Comparison of ENCODE assay signal across 10 cellular contexts in the genomic region with DNA sequence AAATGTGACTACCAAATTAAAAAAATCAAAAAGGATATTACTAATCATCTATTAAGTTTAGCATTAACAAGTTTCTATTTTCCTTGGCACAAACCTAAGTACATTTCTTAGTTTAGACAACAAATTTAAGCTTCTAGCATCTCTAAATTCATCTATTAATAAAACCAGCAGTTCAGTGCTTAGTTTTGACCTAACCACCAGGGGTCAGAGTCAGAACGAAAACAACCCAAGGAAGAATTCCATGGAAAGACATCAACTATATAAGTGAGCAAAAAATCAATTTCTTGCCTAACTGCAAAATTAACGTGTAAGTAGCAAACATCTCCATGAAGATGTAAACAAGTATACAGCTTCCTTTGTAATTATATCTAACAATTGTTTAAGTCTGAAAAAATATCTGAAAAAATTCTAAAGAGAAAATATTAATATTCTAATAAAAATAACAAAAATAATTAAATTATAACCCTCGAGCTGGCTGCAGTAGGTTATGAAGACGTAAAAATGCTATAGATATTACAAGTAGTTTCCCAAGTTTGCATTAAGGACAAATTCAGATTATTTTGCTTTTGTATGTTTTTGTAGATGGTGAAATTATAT.
DNase-seq lines count a peak whose midpoint lies in the region; ATAC-seq, FAIRE-seq and TF ChIP-seq lines count a peak whose summit lies in the region.
"Had no signal": no experiment of that assay in that cellular context is flagged by ENCODE, and none has a peak within 500 bp of the region (broad histone marks: within the 10 kb centered on the region; RNA-seq: fewer than 3 reads in every experiment).

No MANE protein-coding gene starts in this region.

- H2BK120ac ChIP-seq in mesenchymal stem cell (ENCODE audit: low read depth, low read length), result no peak overlapping the region

- no peaks in the 10 kb centered on the region for H4K20me1 ChIP-seq in MM.1S (ENCODE audit: insufficient read depth, low read length)
- H4K20me1 ChIP-seq in astrocyte (ENCODE audit: insufficient read depth, low read length), result no peaks in the 10 kb centered on the region

- no peak overlapping the region for H3K4me3 ChIP-seq in MM.1S (ENCODE audit: low read length)
- no peak overlapping the region for H3K4me3 ChIP-seq in astrocyte (ENCODE audit: insufficient read depth, low read depth, low read length)
- H3K4me3 ChIP-seq in mesenchymal stem cell (ENCODE audit: insufficient read depth in 1 of 2, low read depth in 1 of 2, low read length in 2 of 2), result no peak overlapping the region
- H3K4me3 ChIP-seq: SJSA1 had no signal

- H3K4me1 ChIP-seq in MM.1S (ENCODE audit: low read length), result peaks cover 5% of the 10 kb centered on the region; the same call in 1 of the 2 replicates
- no peaks in the 10 kb centered on the region for H3K4me1 ChIP-seq in astrocyte (ENCODE audit: insufficient read depth, low read length)
- H3K4me1 ChIP-seq in mesenchymal stem cell (ENCODE audit: control insufficient read depth, insufficient read depth, low read depth, low read length), result peaks cover 2% of the 10 kb centered on the region
- H3K4me1 ChIP-seq: SJSA1 had no signal

- no peaks in the 10 kb centered on the region for H3K79me1 ChIP-seq in mesenchymal stem cell (replicated peaks; ENCODE audit: low read length, poor library complexity, severe bottlenecking)

- FAIRE-seq in G401.6 (lab: Jason Lieb, UNC) (peak; percentile 61), astrocyte (lab: Jason Lieb, UNC) (no peak)

- peak; percentile 49 for DNase-seq in MM.1S
- DNase-seq in astrocyte (ENCODE audit: low read depth), result peak; percentile 16
- DNase-seq in mesenchymal stem cell, result peak; percentile 41
- no peak for DNase-seq in NCI-H128 (lab: John Stamatoyannopoulos, UW; ENCODE audit: unreplicated experiment)
- no peak for DNase-seq in T-helper 17 cell
- DNase-seq: naive B cell had no signal

- H3K36me3 ChIP-seq in MM.1S (replicated peaks; ENCODE audit: insufficient read depth, low read length) (no peaks in the 10 kb centered on the region), astrocyte (ENCODE audit: insufficient read depth, low read length) (no peaks in the 10 kb centered on the region), mesenchymal stem cell (ENCODE audit: control insufficient read depth in 1 of 2, insufficient read depth in 2 of 2, low read depth in 1 of 2, low read length in 2 of 2) (no peaks in the 10 kb centered on the region)
- H3K36me3 ChIP-seq: SJSA1 had no signal

- H2BK15ac ChIP-seq in mesenchymal stem cell (ENCODE audit: low read depth, poor library complexity, severe bottlenecking), result no peak overlapping the region

- TF ChIP-seq CTCF in MM.1S (IDR thresholded peaks at IDR 0.05; ENCODE audit: low read length) (peak; percentile 61), astrocyte (IDR thresholded peaks at IDR 0.05; ENCODE audit: insufficient read depth, low read depth, low read length) (peak; percentile 52)

- H2AFZ ChIP-seq in MM.1S (ENCODE audit: low read length), result no peak overlapping the region
- H2AFZ ChIP-seq in astrocyte (ENCODE audit: low read depth, low read length), result no peak overlapping the region
- H2AFZ ChIP-seq in mesenchymal stem cell (ENCODE audit: low read depth, low read length), result no peak overlapping the region

- H3K9ac ChIP-seq in MM.1S (ENCODE audit: low read length) (no peak overlapping the region), astrocyte (ENCODE audit: low read length) (no peak overlapping the region), mesenchymal stem cell (ENCODE audit: low read length) (no peak overlapping the region)

- H4K8ac ChIP-seq in mesenchymal stem cell (ENCODE audit: low read length), result no peak overlapping the region

- no peak overlapping the region for H2AK5ac ChIP-seq in mesenchymal stem cell (ENCODE audit: low read length, severe bottlenecking)

- H3K4me3 Mint-ChIP-seq in astrocyte (ENCODE audit: unreplicated experiment) (no peak overlapping the region), T-helper 17 cell (no peak overlapping the region)
- H3K4me3 Mint-ChIP-seq: naive B cell had no signal

- no peaks in the 10 kb centered on the region for H3K9me3 Mint-ChIP-seq in astrocyte (ENCODE audit: unreplicated experiment)
- H3K9me3 Mint-ChIP-seq: naive B cell had no signal

- WGBS in mesenchymal stem cell, result 0% methylated on average over 1 of the region's 4 CpGs

- no peak overlapping the region for H2BK12ac ChIP-seq in mesenchymal stem cell (ENCODE audit: low read length in 2 of 2)

- H3K27ac ChIP-seq in MM.1S (ENCODE audit: low read length), result no peak overlapping the region
- H3K27ac ChIP-seq in astrocyte (ENCODE audit: low read depth, low read length), result no peak overlapping the region
- H3K27ac ChIP-seq in mesenchymal stem cell (ENCODE audit: low read length, poor library complexity, severe bottlenecking), result no peak overlapping the region
- H3K27ac ChIP-seq: SJSA1 had no signal

- ATAC-seq in T-helper 17 cell (no peak), HG02678 (IDR thresholded peaks at IDR 0.05; ENCODE audit: unreplicated experiment) (no peak), HG03039 (IDR thresholded peaks at IDR 0.05; ENCODE audit: unreplicated experiment) (no peak)

- H3K18ac ChIP-seq in mesenchymal stem cell (ENCODE audit: low read depth in 1 of 2, low read length in 2 of 2), result no peak overlapping the region

- H4K91ac ChIP-seq in mesenchymal stem cell (ENCODE audit: low read length), result no peak overlapping the region

- no peak overlapping the region for H3K14ac ChIP-seq in mesenchymal stem cell (ENCODE audit: low read length in 2 of 2)

- no peak overlapping the region for H3K23ac ChIP-seq in mesenchymal stem cell (ENCODE audit: low read length in 2 of 2)

- H3K79me2 ChIP-seq in MM.1S (ENCODE audit: low read length) (no peaks in the 10 kb centered on the region), astrocyte (ENCODE audit: insufficient read depth, low read length) (no peaks in the 10 kb centered on the region)

- H3K27me3 Mint-ChIP-seq in astrocyte (ENCODE audit: low read depth, unreplicated experiment) (peaks cover 9% of the 10 kb centered on the region), T-helper 17 cell (peaks cover 31% of the 10 kb centered on the region)

- H2BK5ac ChIP-seq in mesenchymal stem cell (ENCODE audit: low read depth, low read length, poor library complexity, severe bottlenecking), result no peak overlapping the region

- no peaks in the 10 kb centered on the region for H3K27me3 ChIP-seq in MM.1S (replicated peaks; ENCODE audit: insufficient read depth, low read length)
- H3K27me3 ChIP-seq in astrocyte (ENCODE audit: insufficient read depth, low read length), result peaks cover 3% of the 10 kb centered on the region
- H3K27me3 ChIP-seq in mesenchymal stem cell (ENCODE audit: control insufficient read depth in 1 of 2, insufficient read depth in 1 of 2, low read length in 2 of 2), result peaks cover 3 to 15% of the 10 kb centered on the region in 2 experiments

- H3K36me3 Mint-ChIP-seq in astrocyte (ENCODE audit: low read depth, unreplicated experiment) (no peaks in the 10 kb centered on the region), T-helper 17 cell (ENCODE audit: low read depth) (no peaks in the 10 kb centered on the region)
- H3K36me3 Mint-ChIP-seq: naive B cell had no signal

- H3K9me3 ChIP-seq in MM.1S (replicated peaks; ENCODE audit: insufficient read depth, low read length), result no peaks in the 10 kb centered on the region
- no peaks in the 10 kb centered on the region for H3K9me3 ChIP-seq in astrocyte (ENCODE audit: insufficient read depth, low read depth, low read length)
- no peaks in the 10 kb centered on the region for H3K9me3 ChIP-seq in mesenchymal stem cell (ENCODE audit: control insufficient read depth, low read length)
- no peaks in the 10 kb centered on the region for H3K9me3 ChIP-seq in T-helper 17 cell (ENCODE audit: control insufficient read depth, low read length, poor library complexity, severe bottlenecking)
- H3K9me3 ChIP-seq: SJSA1 had no signal

- H3F3A ChIP-seq in MM.1S (ENCODE audit: insufficient read depth, low read length), result no peaks in the 10 kb centered on the region

- H3K4me1 Mint-ChIP-seq in astrocyte (ENCODE audit: low read depth, unreplicated experiment) (no peaks in the 10 kb centered on the region), T-helper 17 cell (no peaks in the 10 kb centered on the region)
- H3K4me1 Mint-ChIP-seq: naive B cell had no signal

- no peak overlapping the region for H3K4ac ChIP-seq in mesenchymal stem cell (ENCODE audit: low read depth in 1 of 2, low read length in 2 of 2)

- H3K27ac Mint-ChIP-seq in astrocyte (ENCODE audit: unreplicated experiment), result no peak overlapping the region
- H3K27ac Mint-ChIP-seq in T-helper 17 cell, result no peak overlapping the region
- H3K27ac Mint-ChIP-seq: naive B cell had no signal

- H3K4me2 ChIP-seq in MM.1S (ENCODE audit: low read depth, low read length), result no peak overlapping the region
- H3K4me2 ChIP-seq in astrocyte (ENCODE audit: low read length), result no peak overlapping the region
- H3K4me2 ChIP-seq in mesenchymal stem cell (ENCODE audit: low read length, poor library complexity, severe bottlenecking), result no peak overlapping the region

- H3K9me2 ChIP-seq in MM.1S (replicated peaks; ENCODE audit: insufficient read depth, low read length), result no peaks in the 10 kb centered on the region

Comparison
In these comparisons a context has a peak if more than half of its experiments do, and no peak if none do; other contexts are left out.
1. DNase-seq: peak in MM.1S (single experiment), astrocyte (single experiment) and mesenchymal stem cell (single experiment); none in NCI-H128 (single experiment) and T-helper 17 cell (0 of 3).